In the genomic region with DNA sequence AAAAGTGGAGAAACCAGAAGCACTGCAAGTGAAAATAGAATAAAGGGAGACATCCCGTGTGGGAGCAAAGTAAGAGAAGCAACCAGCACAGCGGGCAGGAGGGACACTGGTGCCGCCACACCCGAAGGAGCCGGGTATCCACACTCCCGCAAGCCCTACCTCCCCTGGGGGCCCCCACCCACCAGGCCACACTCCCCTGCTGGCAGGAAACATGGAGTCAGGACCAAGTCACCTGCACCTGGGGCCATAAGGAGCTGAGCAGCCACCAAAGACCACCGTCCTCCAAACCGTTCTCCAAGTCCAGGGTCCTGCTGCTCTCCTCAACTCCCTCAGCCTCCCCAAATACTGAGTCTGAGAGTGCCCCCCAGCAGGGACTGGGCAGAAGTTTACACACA, we compare ENCODE assay signal across 13 cellular contexts. TPM values are rescaled to one million over a fixed set of nuclear protein-coding genes. Genes with fewer than 3 reads are reported as not detected.
DNase-seq lines count a peak whose midpoint lies in the region; ATAC-seq and TF ChIP-seq lines count a peak whose summit lies in the region.
"Had no signal": no experiment of that assay in that cellular context is flagged by ENCODE, and none has a peak within 500 bp of the region (broad histone marks: within the 10 kb centered on the region; RNA-seq: fewer than 3 reads in every experiment).

No MANE protein-coding gene starts in this region.

- H3K4me1 ChIP-seq in left ventricle myocardium inferior: peaks cover 21% of the 10 kb centered on the region
- peaks cover 20% of the 10 kb centered on the region for H3K4me1 ChIP-seq in mucosa of descending colon (ENCODE audit: low read depth)
- H3K4me1 ChIP-seq in Peyer's patch: peaks cover 0 to 32% (median 0%) of the 10 kb centered on the region in 4 donors

- POLR2A ChIA-PET in activated CD8-positive, alpha-beta T cell treated with anti-CD3 and anti-CD28 coated beads, Interleukin-2, amount 10 ng/mL, durations not matched to agents 7 days and 5 days (lab: Charles Lee): no interaction called here

- H3K36me3 Mint-ChIP-seq in activated CD8-positive, alpha-beta T cell treated with anti-CD3 and anti-CD28 coated beads, Interleukin-2, amount 10 ng/mL, durations not matched to agents 7 days and 5 days (ENCODE audit: low read depth): no peaks in the 10 kb centered on the region
- H3K36me3 Mint-ChIP-seq: activated naive CD8-positive, alpha-beta T cell treated with anti-CD3 and anti-CD28 coated beads for 36 hours had no signal

- H3K4me3 Mint-ChIP-seq in activated CD8-positive, alpha-beta T cell treated with anti-CD3 and anti-CD28 coated beads, Interleukin-2, amount 10 ng/mL, durations not matched to agents 7 days and 5 days: no peak overlapping the region
- H3K4me3 Mint-ChIP-seq: activated CD4-positive, alpha-beta T cell treated with anti-CD3 and anti-CD28 coated beads for 36 hours; activated naive CD8-positive, alpha-beta T cell treated with anti-CD3 and anti-CD28 coated beads for 36 hours had no signal

- intact Hi-C loops in left ventricle myocardium inferior (cut with micrococcal nuclease) (no loop called here), left cardiac atrium (cut with DNase I) (no loop called here), mucosa of descending colon (cut with DNase I, micrococcal nuclease) (no loop called here)

- no peak for TF ChIP-seq POLR2A in Peyer's patch (IDR thresholded peaks at IDR 0.05)

- no peak for DNase-seq in left ventricle myocardium inferior
- no peak for DNase-seq in left cardiac atrium
- no peak for DNase-seq in coronary artery (ENCODE audit: low spot score)
- DNase-seq in mucosa of descending colon: peak in 2 of 3 donors; percentile 18 to 48
- DNase-seq in stimulated activated CD4-positive, alpha-beta T cell treated with anti-CD3 and anti-CD28 coated beads, Interleukin-15, amount 100 ng/mL, for 24 hours: no peak
- DNase-seq in Peyer's patch: no peak
- no peak for DNase-seq in activated CD8-positive, alpha-beta T cell treated with anti-CD3 and anti-CD28 coated beads, Interleukin-2, amount 10 ng/mL, durations not matched to agents 7 days and 5 days
- no peak for DNase-seq in H4 (ENCODE audit: low spot score)
- DNase-seq: activated CD4-positive, alpha-beta T cell treated with anti-CD3 and anti-CD28 coated beads for 36 hours; activated naive CD8-positive, alpha-beta T cell treated with anti-CD3 and anti-CD28 coated beads for 36 hours; activated T-cell treated with anti-CD3 and anti-CD28 coated beads for 4 hours; NCI-H2107; SHP77 treated with DMSO at 0.1 percent for 48 hours had no signal

- H3K27me3 ChIP-seq in left ventricle myocardium inferior (ENCODE audit: low read depth) (peaks cover 58% of the 10 kb centered on the region), Peyer's patch (no peaks in the 10 kb centered on the region)

- H3K4me1 Mint-ChIP-seq in activated CD8-positive, alpha-beta T cell treated with anti-CD3 and anti-CD28 coated beads, Interleukin-2, amount 10 ng/mL, durations not matched to agents 7 days and 5 days (ENCODE audit: low read depth): peaks cover 2% of the 10 kb centered on the region
- H3K4me1 Mint-ChIP-seq: activated CD4-positive, alpha-beta T cell treated with anti-CD3 and anti-CD28 coated beads for 36 hours; activated naive CD8-positive, alpha-beta T cell treated with anti-CD3 and anti-CD28 coated beads for 36 hours had no signal

- H3K27ac Mint-ChIP-seq in activated CD8-positive, alpha-beta T cell treated with anti-CD3 and anti-CD28 coated beads, Interleukin-2, amount 10 ng/mL, durations not matched to agents 7 days and 5 days: no peak overlapping the region
- H3K27ac Mint-ChIP-seq: activated CD4-positive, alpha-beta T cell treated with anti-CD3 and anti-CD28 coated beads for 36 hours; activated naive CD8-positive, alpha-beta T cell treated with anti-CD3 and anti-CD28 coated beads for 36 hours had no signal

- H3K27me3 Mint-ChIP-seq in activated CD8-positive, alpha-beta T cell treated with anti-CD3 and anti-CD28 coated beads, Interleukin-2, amount 10 ng/mL, durations not matched to agents 7 days and 5 days (ENCODE audit: low read depth): peaks cover 7% of the 10 kb centered on the region

- H3K36me3 ChIP-seq in left ventricle myocardium inferior (no peaks in the 10 kb centered on the region), mucosa of descending colon (ENCODE audit: low read depth) (no peaks in the 10 kb centered on the region), Peyer's patch (no peaks in the 10 kb centered on the region)

- peak overlapping the region; percentile 4 for H3K4me3 ChIP-seq in left ventricle myocardium inferior
- peak overlapping the region; percentile 57 for H3K4me3 ChIP-seq in coronary artery
- no peak overlapping the region for H3K4me3 ChIP-seq in mucosa of descending colon
- no peak overlapping the region for H3K4me3 ChIP-seq in Peyer's patch

- CTCF ChIA-PET in activated CD8-positive, alpha-beta T cell treated with anti-CD3 and anti-CD28 coated beads, Interleukin-2, amount 10 ng/mL, durations not matched to agents 7 days and 5 days (lab: Charles Lee): no interaction called here

- ATAC-seq in left cardiac atrium (no peak), mucosa of descending colon (no peak)
- no peak for ATAC-seq in activated CD8-positive, alpha-beta T cell treated with anti-CD3 and anti-CD28 coated beads, Interleukin-2, amount 10 ng/mL, durations not matched to agents 7 days and 5 days
- ATAC-seq: activated CD4-positive, alpha-beta T cell treated with anti-CD3 and anti-CD28 coated beads for 36 hours had no signal

- H3K27ac ChIP-seq in left ventricle myocardium inferior (replicated peaks) (no peak overlapping the region), coronary artery (peak overlapping the region in 1 of 2 donors; percentile 80), Peyer's patch (no peak overlapping the region)

- no peaks in the 10 kb centered on the region for H3K9me3 Mint-ChIP-seq in activated CD8-positive, alpha-beta T cell treated with anti-CD3 and anti-CD28 coated beads, Interleukin-2, amount 10 ng/mL, durations not matched to agents 7 days and 5 days (ENCODE audit: insufficient read depth)
- H3K9me3 Mint-ChIP-seq: activated naive CD8-positive, alpha-beta T cell treated with anti-CD3 and anti-CD28 coated beads for 36 hours had no signal

- H3K9me3 ChIP-seq in left ventricle myocardium inferior (replicated peaks) (no peaks in the 10 kb centered on the region), mucosa of descending colon (no peaks in the 10 kb centered on the region), Peyer's patch (no peaks in the 10 kb centered on the region)

- TF ChIP-seq CTCF in left ventricle myocardium inferior (IDR thresholded peaks at IDR 0.05; ENCODE audit: borderline replicate concordance): no peak
- no peak for TF ChIP-seq CTCF in coronary artery (IDR thresholded peaks at IDR 0.05)
- no peak for TF ChIP-seq CTCF in mucosa of descending colon (IDR thresholded peaks at IDR 0.05)
- TF ChIP-seq CTCF in Peyer's patch (IDR thresholded peaks at IDR 0.05): no peak

RNA-seq across cellular contexts. Expression of gene FGFRL1, which starts 30.5 kb away (rescaled TPM):
- 22.4 TPM for total RNA-seq in left ventricle myocardium inferior
- 10 to 100 TPM; 21.6 to 29.0 TPM for total RNA-seq in left cardiac atrium
- total RNA-seq in mucosa of descending colon: 10 to 100 TPM; 14.7 to 19.3 (median 16.9) TPM
- 10 to 100 TPM; 10.3 to 29.7 (median 26.8) TPM for total RNA-seq in Peyer's patch
- 10 to 100 TPM in 1 of 2 experiments, 1 to 10 TPM in 1; 8.1 to 10.1 TPM for total RNA-seq in activated CD8-positive, alpha-beta T cell treated with anti-CD3 and anti-CD28 coated beads, Interleukin-2, amount 10 ng/mL, durations not matched to agents 7 days and 5 days
- 63.1 and 66.9 TPM in 2 replicates for total RNA-seq in H4 (2014; rRNA removed; shearing (Covaris generic))

RNA-seq across cellular contexts. Expression of gene SLC26A1, which starts 48.7 kb away (rescaled TPM):
- not detected for total RNA-seq in left ventricle myocardium inferior
- under 1 TPM in 1 of 2 donors, not detected in 1; 0.27 TPM for total RNA-seq in left cardiac atrium
- 1 to 10 TPM in 2 of 3 donors, under 1 TPM in 1; 0.85 to 2.8 (median 1.9) TPM for total RNA-seq in mucosa of descending colon
- total RNA-seq in Peyer's patch: 10 to 100 TPM in 3 of 4 donors, under 1 TPM in 1; 0.83 to 35.7 (median 24.3) TPM
- total RNA-seq in activated CD8-positive, alpha-beta T cell treated with anti-CD3 and anti-CD28 coated beads, Interleukin-2, amount 10 ng/mL, durations not matched to agents 7 days and 5 days: under 1 TPM in 1 of 2 experiments, not detected in 1; 0.45 TPM
- 0.10 TPM in 1 of 2 replicates, not detected in the other for total RNA-seq in H4 (2014; rRNA removed; shearing (Covaris generic))

RNA-seq across cellular contexts. Expression of gene IDUA, which starts 55.1 kb away (rescaled TPM):
- total RNA-seq in left ventricle myocardium inferior: 9.0 TPM
- total RNA-seq in left cardiac atrium: 10 to 100 TPM; 15.4 to 18.7 TPM
- 10 to 100 TPM; 29.7 to 45.7 (median 33.4) TPM for total RNA-seq in mucosa of descending colon
- 100 to 1,000 TPM in 1 of 4 donors, 10 to 100 TPM in 3; 40.4 to 114 (median 71.4) TPM for total RNA-seq in Peyer's patch
- total RNA-seq in activated CD8-positive, alpha-beta T cell treated with anti-CD3 and anti-CD28 coated beads, Interleukin-2, amount 10 ng/mL, durations not matched to agents 7 days and 5 days: 10 to 100 TPM; 19.0 to 20.9 TPM
- total RNA-seq in H4 (2014; rRNA removed; shearing (Covaris generic)): 3.0 and 5.3 TPM in 2 replicates

Comparison
In these comparisons a context has a peak if more than half of its experiments do, and no peak if none do; other contexts are left out.
1. DNase-seq: peak in mucosa of descending colon (2 of 3); none in left ventricle myocardium inferior (single experiment), left cardiac atrium (single experiment), coronary artery (single experiment), stimulated activated CD4-positive, alpha-beta T cell treated with anti-CD3 and anti-CD28 coated beads, Interleukin-15, amount 100 ng/mL, for 24 hours (single experiment), Peyer's patch (0 of 3), activated CD8-positive, alpha-beta T cell treated with anti-CD3 and anti-CD28 coated beads, Interleukin-2, amount 10 ng/mL, durations not matched to agents 7 days and 5 days (single experiment) and H4 (single experiment).
2. H3K4me3 ChIP-seq: peak in left ventricle myocardium inferior (single experiment) and coronary artery (single experiment); none in mucosa of descending colon (single experiment) and Peyer's patch (0 of 4).